In the genomic region with DNA sequence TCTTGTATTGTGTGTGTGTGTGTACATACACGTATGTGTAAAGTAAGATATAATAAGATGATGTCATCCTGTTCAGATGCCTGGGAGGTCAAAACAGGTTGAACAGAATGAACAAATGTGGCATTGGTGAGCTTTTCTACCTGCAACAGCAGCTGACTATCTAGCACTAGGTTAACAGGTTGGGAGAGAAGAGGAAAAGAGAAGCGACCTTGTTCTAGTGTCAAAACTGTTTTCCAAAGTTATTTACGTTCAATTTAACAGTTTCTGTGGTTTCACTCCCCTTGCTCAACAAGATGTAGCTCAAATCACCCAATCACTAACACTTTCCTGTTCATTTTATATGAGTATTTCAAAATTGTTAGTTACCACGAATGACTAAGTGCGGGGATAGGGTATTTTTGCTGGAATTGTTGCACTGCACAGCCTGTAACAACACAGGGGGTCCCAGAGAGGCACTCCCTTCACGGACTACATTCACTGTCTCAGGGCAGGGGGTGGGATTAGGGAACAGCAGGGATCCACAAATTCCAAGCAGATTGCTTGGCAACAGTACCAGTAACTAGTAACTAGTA, we compare ENCODE assay signal across 10 cellular contexts.
A peak's percentile ranks its signal among the peaks of the same experiment; 100 is the strongest.
DNase-seq lines count a peak whose midpoint lies in the region; ATAC-seq and TF ChIP-seq lines count a peak whose summit lies in the region.
"Had no signal": no experiment of that assay in that cellular context is flagged by ENCODE, and none has a peak within 500 bp of the region (broad histone marks: within the 10 kb centered on the region; RNA-seq: fewer than 3 reads in every experiment).

No MANE protein-coding gene starts in this region.

- TF ChIP-seq POLR2A in NB4 (IDR thresholded peaks at IDR 0.05; ENCODE audit: extremely low read depth, insufficient read length), result no peak

- peaks cover 27% of the 10 kb centered on the region for H3K36me3 Mint-ChIP-seq in central memory CD8-positive, alpha-beta T cell (ENCODE audit: insufficient read depth)

- H3K4me3 ChIP-seq in NB4 (ENCODE audit: low read depth, low read length), result peak overlapping the region; percentile 23
- H3K4me3 ChIP-seq: lower lobe of right lung had no signal

- DNase-seq in NCI-H2029 (lab: John Stamatoyannopoulos, UW) (peak; percentile 40), NCI-H2029 treated with DMSO at 0.1 percent for 48 hours (lab: John Stamatoyannopoulos, UW) (no peak), NB4 (ENCODE audit: low read depth) (peak; percentile 92), non-pigmented ciliary epithelial cell (ENCODE audit: low read depth) (peak; percentile 19), HuH-7 (ENCODE audit: low spot score) (no peak), cortex of kidney (lab: John Stamatoyannopoulos, UW) (no peak)
- DNase-seq in central memory CD8-positive, alpha-beta T cell (ENCODE audit: low spot score in 2 of 2), result no peak
- DNase-seq in stimulated activated CD4-positive, alpha-beta T cell treated with anti-CD3 and anti-CD28 coated beads, Interleukin-15, amount 100 ng/mL, for 24 hours, result no peak
- DNase-seq: lower lobe of right lung, NCI-H1092 had no signal

- H3K4me3 Mint-ChIP-seq in central memory CD8-positive, alpha-beta T cell, result no peak overlapping the region

- H3K9me3 Mint-ChIP-seq in central memory CD8-positive, alpha-beta T cell, result no peaks in the 10 kb centered on the region

- H3K4me1 Mint-ChIP-seq in central memory CD8-positive, alpha-beta T cell, result peaks cover 15% of the 10 kb centered on the region

- TF ChIP-seq CTCF in NB4 (IDR thresholded peaks at IDR 0.05; ENCODE audit: low read depth, low read length), result no peak

- peak overlapping the region; percentile 38 for H3K27ac Mint-ChIP-seq in central memory CD8-positive, alpha-beta T cell (ENCODE audit: low read depth)

- no peaks in the 10 kb centered on the region for H3K27me3 Mint-ChIP-seq in central memory CD8-positive, alpha-beta T cell

- ATAC-seq in central memory CD8-positive, alpha-beta T cell (replicated peaks; ENCODE audit: extremely low read depth, poor library complexity, severe bottlenecking), result no peak
- ATAC-seq: lower lobe of right lung had no signal

Comparison
In these comparisons a context has a peak if more than half of its experiments do, and no peak if none do; other contexts are left out.
1. DNase-seq: peak in NCI-H2029 (single experiment), NB4 (single experiment) and non-pigmented ciliary epithelial cell (single experiment); none in NCI-H2029 treated with DMSO at 0.1 percent for 48 hours (single experiment), central memory CD8-positive, alpha-beta T cell (0 of 2), HuH-7 (single experiment), cortex of kidney (single experiment) and stimulated activated CD4-positive, alpha-beta T cell treated with anti-CD3 and anti-CD28 coated beads, Interleukin-15, amount 100 ng/mL, for 24 hours (single experiment).